In the genomic region with DNA sequence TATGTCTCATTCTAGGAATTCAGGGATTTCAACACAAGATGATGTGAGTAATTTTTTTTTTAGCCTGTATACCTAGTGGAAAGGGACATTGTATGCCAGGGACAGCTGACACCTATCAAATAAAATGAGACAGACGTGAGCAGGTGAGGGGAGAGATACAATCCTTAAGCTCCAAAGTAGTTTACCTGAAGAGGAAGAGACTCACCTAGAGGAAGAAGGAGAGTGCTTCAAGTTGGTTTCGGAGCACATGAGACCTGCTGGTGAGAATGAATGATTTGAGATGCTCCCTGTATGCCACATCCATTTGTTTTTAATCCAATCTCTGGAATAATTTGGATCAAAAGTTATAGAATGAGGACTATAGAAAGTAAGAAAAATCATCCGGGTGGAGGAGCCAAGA, we compare ENCODE assay signal across 21 cellular contexts.
DNase-seq lines count a peak whose midpoint lies in the region; TF ChIP-seq lines count a peak whose summit lies in the region.
"Had no signal": no experiment of that assay in that cellular context is flagged by ENCODE, and none has a peak within 500 bp of the region (broad histone marks: within the 10 kb centered on the region; RNA-seq: fewer than 3 reads in every experiment).

No MANE protein-coding gene starts in this region.

- H3K36me3 Mint-ChIP-seq in glutamatergic neuron (ENCODE audit: unreplicated experiment) = no peaks in the 10 kb centered on the region
- H3K36me3 Mint-ChIP-seq: CD4-positive, alpha-beta memory T cell had no signal

- H3K4me3 ChIP-seq in neuron (ENCODE audit: low read length) = peak overlapping the region; percentile 3
- H3K4me3 ChIP-seq in suprapubic skin = no peak overlapping the region
- H3K4me3 ChIP-seq in tibial nerve = no peak overlapping the region
- H3K4me3 ChIP-seq: esophagus squamous epithelium, thyroid gland had no signal

- H3K36me3 ChIP-seq in neuron (ENCODE audit: insufficient read depth, low read length) (no peaks in the 10 kb centered on the region), suprapubic skin (no peaks in the 10 kb centered on the region), tibial nerve (no peaks in the 10 kb centered on the region)
- H3K36me3 ChIP-seq: esophagus squamous epithelium, thyroid gland had no signal

- H3K27me3 ChIP-seq in neuron (ENCODE audit: insufficient read depth, low read length) (no peaks in the 10 kb centered on the region), suprapubic skin (no peaks in the 10 kb centered on the region), tibial nerve (no peaks in the 10 kb centered on the region)
- H3K27me3 ChIP-seq: esophagus squamous epithelium, thyroid gland had no signal

- no peaks in the 10 kb centered on the region for H3K9me3 ChIP-seq in neuron (ENCODE audit: low read length)
- H3K9me3 ChIP-seq in suprapubic skin = no peaks in the 10 kb centered on the region
- H3K9me3 ChIP-seq in tibial nerve = peaks cover 0 to 9% (median 0%) of the 10 kb centered on the region in 4 donors
- H3K9me3 ChIP-seq: thyroid gland had no signal

- H3K27ac ChIP-seq in suprapubic skin (no peak overlapping the region), tibial nerve (no peak overlapping the region)
- H3K27ac ChIP-seq: esophagus squamous epithelium, thyroid gland had no signal

- 97% methylated on average over 3 of the region's 3 CpGs for WGBS in suprapubic skin
- 88 to 92% methylated on average over 3 of the region's 3 CpGs for WGBS in tibial nerve, 2 donors

- no peak for TF ChIP-seq POLR2A in suprapubic skin (IDR thresholded peaks at IDR 0.05)
- TF ChIP-seq POLR2A in tibial nerve (IDR thresholded peaks at IDR 0.05) = no peak

- H3K4me1 ChIP-seq in neuron (ENCODE audit: insufficient read depth, low read length) (no peaks in the 10 kb centered on the region), suprapubic skin (no peaks in the 10 kb centered on the region), tibial nerve (no peaks in the 10 kb centered on the region)
- H3K4me1 ChIP-seq: esophagus squamous epithelium, thyroid gland had no signal

- H3K9me3 Mint-ChIP-seq in glutamatergic neuron (ENCODE audit: unreplicated experiment) = peaks cover 2% of the 10 kb centered on the region
- H3K9me3 Mint-ChIP-seq: natural killer cell treated with Interleukin-12 subunit alpha and Interleukin-12 subunit beta and Interleukin-15 and Interleukin-18, amount 100 ng/mL, for 72 hours had no signal

- peak overlapping the region; percentile 96 for H3K4me3 Mint-ChIP-seq in glutamatergic neuron (ENCODE audit: unreplicated experiment)
- H3K4me3 Mint-ChIP-seq: natural killer cell treated with Interleukin-12 subunit alpha and Interleukin-12 subunit beta and Interleukin-15 and Interleukin-18, amount 100 ng/mL, for 72 hours had no signal

- peaks cover 2% of the 10 kb centered on the region for H3K27me3 Mint-ChIP-seq in glutamatergic neuron (ENCODE audit: unreplicated experiment)
- H3K27me3 Mint-ChIP-seq: CD4-positive, alpha-beta memory T cell; natural killer cell treated with Interleukin-12 subunit alpha and Interleukin-12 subunit beta and Interleukin-15 and Interleukin-18, amount 100 ng/mL, for 72 hours had no signal

- H3K4me1 Mint-ChIP-seq in glutamatergic neuron (ENCODE audit: low read depth, unreplicated experiment) = peaks cover 5% of the 10 kb centered on the region
- H3K4me1 Mint-ChIP-seq: CD4-positive, alpha-beta memory T cell had no signal

- H2AFZ ChIP-seq in neuron (ENCODE audit: low read depth, low read length) = no peak overlapping the region

- TF ChIP-seq EP300 in suprapubic skin (IDR thresholded peaks at IDR 0.05) (no peak), tibial nerve (IDR thresholded peaks at IDR 0.05) (no peak)

- no peak for TF ChIP-seq CTCF in glutamatergic neuron (IDR thresholded peaks at IDR 0.05; ENCODE audit: partially characterized antibody, unreplicated experiment)
- no peak for TF ChIP-seq CTCF in suprapubic skin (IDR thresholded peaks at IDR 0.05)
- no peak for TF ChIP-seq CTCF in tibial nerve (IDR thresholded peaks at IDR 0.05)

- H3K27ac Mint-ChIP-seq in glutamatergic neuron (ENCODE audit: unreplicated experiment) = peak overlapping the region; percentile 95
- H3K27ac Mint-ChIP-seq: natural killer cell treated with Interleukin-12 subunit alpha and Interleukin-12 subunit beta and Interleukin-15 and Interleukin-18, amount 100 ng/mL, for 72 hours had no signal

- DNase-seq in ELF-1 (ENCODE audit: low read depth, low spot score) = peak; percentile 35
- peak; percentile 46 for DNase-seq in NCI-H146 (lab: John Stamatoyannopoulos, UW)
- no peak for DNase-seq in glutamatergic neuron
- DNase-seq in stimulated activated CD4-positive, alpha-beta T cell treated with anti-CD3 and anti-CD28 coated beads, Interleukin-4, amount 100 ng/mL, for 4 hours = no peak
- no peak for DNase-seq in mesenteric fat pad (ENCODE audit: low spot score)
- no peak for DNase-seq in suprapubic skin (ENCODE audit: low spot score in 2 of 2)
- no peak for DNase-seq in tibial nerve (ENCODE audit: low spot score in 2 of 2)
- DNase-seq: CD4-positive, alpha-beta memory T cell; DMS79 treated with DMSO at 0.1 percent for 48 hours; esophagus squamous epithelium; KG1; mesenchymal stem cell; NCI-H1048; NCI-H2107; NCI-H524 treated with DMSO at 0.1 percent for 48 hours; retina; stimulated activated CD4-positive, alpha-beta T cell treated with anti-CD3 and anti-CD28 coated beads, Interleukin-12 subunit alpha, Interleukin-12 subunit beta, amount 100 ng/mL, for 4 hours; T-helper 2 cell; thyroid gland had no signal

Comparison
In these comparisons a context has a peak if more than half of its experiments do, and no peak if none do; other contexts are left out.
1. DNase-seq: peak in ELF-1 (single experiment) and NCI-H146 (single experiment); none in glutamatergic neuron (single experiment), stimulated activated CD4-positive, alpha-beta T cell treated with anti-CD3 and anti-CD28 coated beads, Interleukin-4, amount 100 ng/mL, for 4 hours (0 of 2), mesenteric fat pad (single experiment), suprapubic skin (0 of 2) and tibial nerve (0 of 2).